Comparison of ENCODE assay signal across 1 cellular context in the genomic region with DNA sequence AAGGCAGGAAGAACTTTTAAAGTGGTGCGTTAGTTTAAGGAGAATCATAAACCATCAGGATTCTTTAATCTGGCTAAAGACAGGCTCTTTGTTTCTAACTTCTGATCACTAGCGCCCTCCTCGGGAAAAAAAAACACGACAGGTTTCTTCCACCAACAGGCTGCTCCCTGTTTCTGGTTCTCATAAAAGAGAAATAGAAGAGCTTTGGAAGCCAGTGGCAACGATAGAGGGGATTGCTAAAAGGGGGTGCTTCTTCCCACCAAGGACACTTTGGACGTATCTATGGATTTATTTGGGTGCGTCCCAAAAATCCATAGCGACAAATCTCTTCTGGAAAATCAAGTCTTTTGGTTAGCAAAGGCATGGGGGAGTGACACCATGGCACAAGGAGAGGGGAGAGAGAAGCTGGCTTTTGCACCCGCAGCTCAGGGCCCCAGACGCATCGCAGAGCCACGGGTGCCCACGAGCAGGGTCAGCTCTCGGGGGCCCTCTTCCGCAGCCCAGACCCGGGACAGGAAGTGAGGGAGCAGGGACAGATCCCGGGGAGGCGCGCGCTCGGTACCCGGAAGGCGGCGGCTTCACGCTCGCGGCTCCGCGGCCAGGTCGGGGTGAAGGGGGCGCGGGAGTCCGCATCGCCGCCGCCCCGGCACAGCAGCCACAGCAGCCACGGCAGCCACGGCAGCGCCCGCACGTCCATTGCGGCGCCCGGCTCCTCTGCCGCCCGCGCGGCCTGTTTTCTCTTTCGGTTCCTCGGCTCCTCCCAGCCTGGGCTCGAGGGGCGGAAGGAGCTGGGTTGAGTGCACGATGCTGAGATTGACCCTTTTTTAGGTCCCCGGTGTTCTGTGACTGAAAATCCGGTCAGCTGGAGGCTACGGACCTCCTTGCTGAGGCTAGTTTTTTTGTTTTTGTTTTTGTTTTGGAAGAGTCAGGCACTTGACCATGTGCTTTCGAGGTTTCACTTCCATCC.
TF ChIP-seq lines count a peak whose summit lies in the region.

A gene with protein sequence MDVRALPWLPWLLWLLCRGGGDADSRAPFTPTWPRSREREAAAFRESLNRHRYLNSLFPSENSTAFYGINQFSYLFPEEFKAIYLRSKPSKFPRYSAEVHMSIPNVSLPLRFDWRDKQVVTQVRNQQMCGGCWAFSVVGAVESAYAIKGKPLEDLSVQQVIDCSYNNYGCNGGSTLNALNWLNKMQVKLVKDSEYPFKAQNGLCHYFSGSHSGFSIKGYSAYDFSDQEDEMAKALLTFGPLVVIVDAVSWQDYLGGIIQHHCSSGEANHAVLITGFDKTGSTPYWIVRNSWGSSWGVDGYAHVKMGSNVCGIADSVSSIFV (minus strand): TSS at position 716 of the 967 bp plus-strand sequence. CDS start 19 bp downstream, at position 697.

TF ChIP-seq in HepG2, 621 proteins besides CTCF, POLR2A, EP300 and RAD21 (continued from another document and continues in another):
- TF ChIP-seq, protein P1, sequence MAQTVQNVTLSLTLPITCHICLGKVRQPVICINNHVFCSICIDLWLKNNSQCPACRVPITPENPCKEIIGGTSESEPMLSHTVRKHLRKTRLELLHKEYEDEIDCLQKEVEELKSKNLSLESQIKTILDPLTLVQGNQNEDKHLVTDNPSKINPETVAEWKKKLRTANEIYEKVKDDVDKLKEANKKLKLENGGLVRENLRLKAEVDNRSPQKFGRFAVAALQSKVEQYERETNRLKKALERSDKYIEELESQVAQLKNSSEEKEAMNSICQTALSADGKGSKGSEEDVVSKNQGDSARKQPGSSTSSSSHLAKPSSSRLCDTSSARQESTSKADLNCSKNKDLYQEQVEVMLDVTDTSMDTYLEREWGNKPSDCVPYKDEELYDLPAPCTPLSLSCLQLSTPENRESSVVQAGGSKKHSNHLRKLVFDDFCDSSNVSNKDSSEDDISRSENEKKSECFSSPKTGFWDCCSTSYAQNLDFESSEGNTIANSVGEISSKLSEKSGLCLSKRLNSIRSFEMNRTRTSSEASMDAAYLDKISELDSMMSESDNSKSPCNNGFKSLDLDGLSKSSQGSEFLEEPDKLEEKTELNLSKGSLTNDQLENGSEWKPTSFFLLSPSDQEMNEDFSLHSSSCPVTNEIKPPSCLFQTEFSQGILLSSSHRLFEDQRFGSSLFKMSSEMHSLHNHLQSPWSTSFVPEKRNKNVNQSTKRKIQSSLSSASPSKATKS (CRISPR knock-in tag; IDR thresholded peaks at IDR 0.05): no peak
- TF ChIP-seq, protein P2, sequence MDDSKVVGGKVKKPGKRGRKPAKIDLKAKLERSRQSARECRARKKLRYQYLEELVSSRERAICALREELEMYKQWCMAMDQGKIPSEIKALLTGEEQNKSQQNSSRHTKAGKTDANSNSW (CRISPR knock-in tag; IDR thresholded peaks at IDR 0.05; ENCODE audit: borderline replicate concordance): no peak
- TF ChIP-seq ZNF30 (CRISPR knock-in tag; IDR thresholded peaks at IDR 0.05) (no peak), RFX3 (CRISPR knock-in tag; IDR thresholded peaks at IDR 0.05) (no peak), ZNF558 (CRISPR knock-in tag; IDR thresholded peaks at IDR 0.05; ENCODE audit: borderline replicate concordance) (peak; percentile 40; the same call in 1 of the 2 replicates), ONECUT2 (CRISPR knock-in tag; IDR thresholded peaks at IDR 0.05) (no peak), MED8 (CRISPR knock-in tag; IDR thresholded peaks at IDR 0.05; ENCODE audit: insufficient replicate concordance) (no peak), REXO4 (CRISPR knock-in tag; IDR thresholded peaks at IDR 0.05; ENCODE audit: borderline replicate concordance) (no peak), TAF15 (IDR thresholded peaks at IDR 0.05; ENCODE audit: low read depth, low read length, poor library complexity, severe bottlenecking) (no peak), AGO1 (IDR thresholded peaks at IDR 0.05; ENCODE audit: low read depth, low read length, poor library complexity, severe bottlenecking) (no peak), ZNF589 (CRISPR knock-in tag; conservative IDR thresholded peaks at IDR 0.05) (no peak), ZNF75D (CRISPR knock-in tag; IDR thresholded peaks at IDR 0.05; ENCODE audit: borderline replicate concordance) (0 out of 2 replicates have a peak, but pooled peaks have one; percentile 19), U2AF2 (IDR thresholded peaks at IDR 0.05; ENCODE audit: low read depth, low read length) (no peak), NONO (IDR thresholded peaks at IDR 0.05) (no peak), NONO (CRISPR knock-in tag; conservative IDR thresholded peaks at IDR 0.05) (0 out of 2 replicates have a peak, but pooled peaks have one; percentile 19), ETV6 (CRISPR knock-in tag; conservative IDR thresholded peaks at IDR 0.05) (no peak), RELA (CRISPR knock-in tag; IDR thresholded peaks at IDR 0.05) (no peak), CBX5 (CRISPR knock-in tag; IDR thresholded peaks at IDR 0.05; ENCODE audit: borderline replicate concordance) (peak; percentile 88; the same call in 1 of the 2 replicates), ZNF878 (CRISPR knock-in tag; IDR thresholded peaks at IDR 0.05) (no peak), MIER3 (CRISPR knock-in tag; IDR thresholded peaks at IDR 0.05; ENCODE audit: borderline replicate concordance) (no peak), HMGA1 (CRISPR knock-in tag; conservative IDR thresholded peaks at IDR 0.05) (no peak), SUZ12 (IDR thresholded peaks at IDR 0.05; ENCODE audit: low read depth, low read length) (no peak), HES4 (CRISPR knock-in tag; IDR thresholded peaks at IDR 0.05; ENCODE audit: borderline replicate concordance) (peak; percentile 72; the same call in 1 of the 2 replicates), SMARCC2 (IDR thresholded peaks at IDR 0.05) (no peak), SSRP1 (CRISPR knock-in tag; IDR thresholded peaks at IDR 0.05) (no peak), ZNF354B (CRISPR knock-in tag; IDR thresholded peaks at IDR 0.05) (no peak), ZFP62 (CRISPR knock-in tag; IDR thresholded peaks at IDR 0.05) (no peak), ZNF264 (CRISPR knock-in tag; IDR thresholded peaks at IDR 0.05) (0 out of 2 replicates have a peak, but pooled peaks have one; percentile 12), FOXA1 (IDR thresholded peaks at IDR 0.05) (no peak), FOXA1 (CRISPR knock-in tag; IDR thresholded peaks at IDR 0.05) (no peak), AHR (CRISPR knock-in tag; IDR thresholded peaks at IDR 0.05) (no peak), NR3C1 (CRISPR knock-in tag; IDR thresholded peaks at IDR 0.05) (no peak)
- TF ChIP-seq, protein P3, sequence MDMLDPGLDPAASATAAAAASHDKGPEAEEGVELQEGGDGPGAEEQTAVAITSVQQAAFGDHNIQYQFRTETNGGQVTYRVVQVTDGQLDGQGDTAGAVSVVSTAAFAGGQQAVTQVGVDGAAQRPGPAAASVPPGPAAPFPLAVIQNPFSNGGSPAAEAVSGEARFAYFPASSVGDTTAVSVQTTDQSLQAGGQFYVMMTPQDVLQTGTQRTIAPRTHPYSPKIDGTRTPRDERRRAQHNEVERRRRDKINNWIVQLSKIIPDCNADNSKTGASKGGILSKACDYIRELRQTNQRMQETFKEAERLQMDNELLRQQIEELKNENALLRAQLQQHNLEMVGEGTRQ (IDR thresholded peaks at IDR 0.05; ENCODE audit: low read depth, low read length): no peak
- TF ChIP-seq, protein P3 (CRISPR knock-in tag; IDR thresholded peaks at IDR 0.05; ENCODE audit: borderline replicate concordance): no peak
- TF ChIP-seq, protein P4, sequence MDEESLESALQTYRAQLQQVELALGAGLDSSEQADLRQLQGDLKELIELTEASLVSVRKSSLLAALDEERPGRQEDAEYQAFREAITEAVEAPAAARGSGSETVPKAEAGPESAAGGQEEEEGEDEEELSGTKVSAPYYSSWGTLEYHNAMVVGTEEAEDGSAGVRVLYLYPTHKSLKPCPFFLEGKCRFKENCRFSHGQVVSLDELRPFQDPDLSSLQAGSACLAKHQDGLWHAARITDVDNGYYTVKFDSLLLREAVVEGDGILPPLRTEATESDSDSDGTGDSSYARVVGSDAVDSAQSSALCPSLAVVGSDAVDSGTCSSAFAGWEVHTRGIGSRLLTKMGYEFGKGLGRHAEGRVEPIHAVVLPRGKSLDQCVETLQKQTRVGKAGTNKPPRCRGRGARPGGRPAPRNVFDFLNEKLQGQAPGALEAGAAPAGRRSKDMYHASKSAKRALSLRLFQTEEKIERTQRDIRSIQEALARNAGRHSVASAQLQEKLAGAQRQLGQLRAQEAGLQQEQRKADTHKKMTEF (CRISPR knock-in tag; IDR thresholded peaks at IDR 0.05): no peak; the same call in 1 of the 2 replicates
- TF ChIP-seq, protein P5, sequence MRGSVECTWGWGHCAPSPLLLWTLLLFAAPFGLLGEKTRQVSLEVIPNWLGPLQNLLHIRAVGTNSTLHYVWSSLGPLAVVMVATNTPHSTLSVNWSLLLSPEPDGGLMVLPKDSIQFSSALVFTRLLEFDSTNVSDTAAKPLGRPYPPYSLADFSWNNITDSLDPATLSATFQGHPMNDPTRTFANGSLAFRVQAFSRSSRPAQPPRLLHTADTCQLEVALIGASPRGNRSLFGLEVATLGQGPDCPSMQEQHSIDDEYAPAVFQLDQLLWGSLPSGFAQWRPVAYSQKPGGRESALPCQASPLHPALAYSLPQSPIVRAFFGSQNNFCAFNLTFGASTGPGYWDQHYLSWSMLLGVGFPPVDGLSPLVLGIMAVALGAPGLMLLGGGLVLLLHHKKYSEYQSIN (CRISPR knock-in tag; IDR thresholded peaks at IDR 0.05; ENCODE audit: borderline replicate concordance): no peak
- TF ChIP-seq, protein P6, sequence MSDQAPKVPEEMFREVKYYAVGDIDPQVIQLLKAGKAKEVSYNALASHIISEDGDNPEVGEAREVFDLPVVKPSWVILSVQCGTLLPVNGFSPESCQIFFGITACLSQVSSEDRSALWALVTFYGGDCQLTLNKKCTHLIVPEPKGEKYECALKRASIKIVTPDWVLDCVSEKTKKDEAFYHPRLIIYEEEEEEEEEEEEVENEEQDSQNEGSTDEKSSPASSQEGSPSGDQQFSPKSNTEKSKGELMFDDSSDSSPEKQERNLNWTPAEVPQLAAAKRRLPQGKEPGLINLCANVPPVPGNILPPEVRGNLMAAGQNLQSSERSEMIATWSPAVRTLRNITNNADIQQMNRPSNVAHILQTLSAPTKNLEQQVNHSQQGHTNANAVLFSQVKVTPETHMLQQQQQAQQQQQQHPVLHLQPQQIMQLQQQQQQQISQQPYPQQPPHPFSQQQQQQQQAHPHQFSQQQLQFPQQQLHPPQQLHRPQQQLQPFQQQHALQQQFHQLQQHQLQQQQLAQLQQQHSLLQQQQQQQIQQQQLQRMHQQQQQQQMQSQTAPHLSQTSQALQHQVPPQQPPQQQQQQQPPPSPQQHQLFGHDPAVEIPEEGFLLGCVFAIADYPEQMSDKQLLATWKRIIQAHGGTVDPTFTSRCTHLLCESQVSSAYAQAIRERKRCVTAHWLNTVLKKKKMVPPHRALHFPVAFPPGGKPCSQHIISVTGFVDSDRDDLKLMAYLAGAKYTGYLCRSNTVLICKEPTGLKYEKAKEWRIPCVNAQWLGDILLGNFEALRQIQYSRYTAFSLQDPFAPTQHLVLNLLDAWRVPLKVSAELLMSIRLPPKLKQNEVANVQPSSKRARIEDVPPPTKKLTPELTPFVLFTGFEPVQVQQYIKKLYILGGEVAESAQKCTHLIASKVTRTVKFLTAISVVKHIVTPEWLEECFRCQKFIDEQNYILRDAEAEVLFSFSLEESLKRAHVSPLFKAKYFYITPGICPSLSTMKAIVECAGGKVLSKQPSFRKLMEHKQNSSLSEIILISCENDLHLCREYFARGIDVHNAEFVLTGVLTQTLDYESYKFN (CRISPR knock-in tag; conservative IDR thresholded peaks at IDR 0.05): no peak
- TF ChIP-seq, protein P7, sequence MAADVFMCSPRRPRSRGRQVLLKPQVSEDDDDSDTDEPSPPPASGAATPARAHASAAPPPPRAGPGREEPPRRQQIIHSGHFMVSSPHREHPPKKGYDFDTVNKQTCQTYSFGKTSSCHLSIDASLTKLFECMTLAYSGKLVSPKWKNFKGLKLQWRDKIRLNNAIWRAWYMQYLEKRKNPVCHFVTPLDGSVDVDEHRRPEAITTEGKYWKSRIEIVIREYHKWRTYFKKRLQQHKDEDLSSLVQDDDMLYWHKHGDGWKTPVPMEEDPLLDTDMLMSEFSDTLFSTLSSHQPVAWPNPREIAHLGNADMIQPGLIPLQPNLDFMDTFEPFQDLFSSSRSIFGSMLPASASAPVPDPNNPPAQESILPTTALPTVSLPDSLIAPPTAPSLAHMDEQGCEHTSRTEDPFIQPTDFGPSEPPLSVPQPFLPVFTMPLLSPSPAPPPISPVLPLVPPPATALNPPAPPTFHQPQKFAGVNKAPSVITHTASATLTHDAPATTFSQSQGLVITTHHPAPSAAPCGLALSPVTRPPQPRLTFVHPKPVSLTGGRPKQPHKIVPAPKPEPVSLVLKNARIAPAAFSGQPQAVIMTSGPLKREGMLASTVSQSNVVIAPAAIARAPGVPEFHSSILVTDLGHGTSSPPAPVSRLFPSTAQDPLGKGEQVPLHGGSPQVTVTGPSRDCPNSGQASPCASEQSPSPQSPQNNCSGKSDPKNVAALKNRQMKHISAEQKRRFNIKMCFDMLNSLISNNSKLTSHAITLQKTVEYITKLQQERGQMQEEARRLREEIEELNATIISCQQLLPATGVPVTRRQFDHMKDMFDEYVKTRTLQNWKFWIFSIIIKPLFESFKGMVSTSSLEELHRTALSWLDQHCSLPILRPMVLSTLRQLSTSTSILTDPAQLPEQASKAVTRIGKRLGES (CRISPR knock-in tag; IDR thresholded peaks at IDR 0.05; ENCODE audit: borderline replicate concordance): no peak; the same call in 1 of the 2 replicates
- TF ChIP-seq, protein P8, sequence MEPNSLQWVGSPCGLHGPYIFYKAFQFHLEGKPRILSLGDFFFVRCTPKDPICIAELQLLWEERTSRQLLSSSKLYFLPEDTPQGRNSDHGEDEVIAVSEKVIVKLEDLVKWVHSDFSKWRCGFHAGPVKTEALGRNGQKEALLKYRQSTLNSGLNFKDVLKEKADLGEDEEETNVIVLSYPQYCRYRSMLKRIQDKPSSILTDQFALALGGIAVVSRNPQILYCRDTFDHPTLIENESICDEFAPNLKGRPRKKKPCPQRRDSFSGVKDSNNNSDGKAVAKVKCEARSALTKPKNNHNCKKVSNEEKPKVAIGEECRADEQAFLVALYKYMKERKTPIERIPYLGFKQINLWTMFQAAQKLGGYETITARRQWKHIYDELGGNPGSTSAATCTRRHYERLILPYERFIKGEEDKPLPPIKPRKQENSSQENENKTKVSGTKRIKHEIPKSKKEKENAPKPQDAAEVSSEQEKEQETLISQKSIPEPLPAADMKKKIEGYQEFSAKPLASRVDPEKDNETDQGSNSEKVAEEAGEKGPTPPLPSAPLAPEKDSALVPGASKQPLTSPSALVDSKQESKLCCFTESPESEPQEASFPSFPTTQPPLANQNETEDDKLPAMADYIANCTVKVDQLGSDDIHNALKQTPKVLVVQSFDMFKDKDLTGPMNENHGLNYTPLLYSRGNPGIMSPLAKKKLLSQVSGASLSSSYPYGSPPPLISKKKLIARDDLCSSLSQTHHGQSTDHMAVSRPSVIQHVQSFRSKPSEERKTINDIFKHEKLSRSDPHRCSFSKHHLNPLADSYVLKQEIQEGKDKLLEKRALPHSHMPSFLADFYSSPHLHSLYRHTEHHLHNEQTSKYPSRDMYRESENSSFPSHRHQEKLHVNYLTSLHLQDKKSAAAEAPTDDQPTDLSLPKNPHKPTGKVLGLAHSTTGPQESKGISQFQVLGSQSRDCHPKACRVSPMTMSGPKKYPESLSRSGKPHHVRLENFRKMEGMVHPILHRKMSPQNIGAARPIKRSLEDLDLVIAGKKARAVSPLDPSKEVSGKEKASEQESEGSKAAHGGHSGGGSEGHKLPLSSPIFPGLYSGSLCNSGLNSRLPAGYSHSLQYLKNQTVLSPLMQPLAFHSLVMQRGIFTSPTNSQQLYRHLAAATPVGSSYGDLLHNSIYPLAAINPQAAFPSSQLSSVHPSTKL (CRISPR knock-in tag; IDR thresholded peaks at IDR 0.05): peak; percentile 23; the same call in 1 of the 2 replicates
